In the genomic region with DNA sequence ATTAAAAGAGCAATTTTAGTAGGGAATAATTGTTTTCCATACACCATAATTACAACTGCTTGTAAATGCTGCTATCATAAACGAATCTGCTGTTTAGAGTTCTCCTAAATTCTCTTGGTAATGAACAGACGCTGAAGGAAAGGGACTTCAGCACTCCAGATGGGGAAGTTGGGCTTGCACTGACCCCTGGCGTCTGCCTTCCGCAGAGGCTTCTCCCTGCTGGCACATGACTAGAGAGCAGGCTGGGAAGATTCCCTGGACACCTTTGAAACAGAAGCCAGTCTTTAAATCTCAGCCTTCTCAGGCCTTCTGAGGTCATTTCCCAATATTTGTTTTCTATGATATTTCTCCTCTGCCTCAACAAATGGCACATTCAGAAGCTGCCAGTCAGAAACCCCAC, we compare ENCODE assay signal across 8 cellular contexts.
DNase-seq lines count a peak whose midpoint lies in the region; ATAC-seq and TF ChIP-seq lines count a peak whose summit lies in the region.

No MANE protein-coding gene starts in this region.

- no peak overlapping the region for H3K4me3 ChIP-seq in fibroblast of the aortic adventitia (ENCODE audit: low read depth, low read length)

- ATAC-seq in HG03442 (IDR thresholded peaks at IDR 0.05; ENCODE audit: unreplicated experiment) = no peak

- peak; percentile 76 for TF ChIP-seq CTCF in fibroblast of the aortic adventitia (IDR thresholded peaks at IDR 0.05; ENCODE audit: insufficient read depth, low read length)

- DNase-seq in COLO829 (ENCODE audit: low spot score) (peak; percentile 34), HuH-7 (ENCODE audit: low spot score) (peak; percentile 39), SW480 (ENCODE audit: low spot score) (peak; percentile 61), fibroblast of the aortic adventitia (ENCODE audit: low read depth) (peak; percentile 62), non-pigmented ciliary epithelial cell (ENCODE audit: low read depth) (peak; percentile 19), NAMALWA (ENCODE audit: low spot score) (no peak)
- no peak for DNase-seq in activated CD8-positive, alpha-beta memory T cell treated with anti-CD3 and anti-CD28 coated beads, Interleukin-2, amount 50 U/mL, for 4 hours

Comparison
In these comparisons a context has a peak if more than half of its experiments do, and no peak if none do; other contexts are left out.
1. DNase-seq: peak in COLO829 (single experiment), HuH-7 (single experiment), SW480 (single experiment), fibroblast of the aortic adventitia (single experiment) and non-pigmented ciliary epithelial cell (single experiment); none in activated CD8-positive, alpha-beta memory T cell treated with anti-CD3 and anti-CD28 coated beads, Interleukin-2, amount 50 U/mL, for 4 hours (single experiment) and NAMALWA (single experiment).